16 cellular contexts compared by ENCODE assay signal in the genomic region with DNA sequence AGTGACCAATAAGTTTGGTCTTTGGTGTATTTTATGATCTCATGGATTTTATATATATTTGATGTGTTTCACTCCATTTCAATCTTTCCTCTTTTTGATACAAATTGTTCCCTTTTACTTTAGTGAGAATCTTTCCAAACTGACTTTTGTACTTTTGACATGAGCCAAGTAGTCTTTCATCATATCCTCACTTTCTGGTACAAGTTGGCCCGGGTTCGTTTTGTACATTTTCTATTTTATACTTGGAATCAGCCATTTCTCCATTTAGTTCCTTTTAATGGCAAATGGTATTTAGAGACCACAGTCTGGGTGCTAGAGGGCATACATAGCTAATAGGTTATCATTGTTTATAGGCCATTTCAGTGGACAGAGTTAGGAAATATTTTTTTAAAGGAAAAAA.
"Had no signal": no experiment of that assay in that cellular context is flagged by ENCODE, and none has a peak within 500 bp of the region (broad histone marks: within the 10 kb centered on the region; RNA-seq: fewer than 3 reads in every experiment).

No MANE protein-coding gene starts in this region.

- DNase-seq: activated CD4-positive, alpha-beta T cell treated with anti-CD3 and anti-CD28 coated beads, Interleukin-2, amount 10 ng/mL, durations not matched to agents 24 days and 14 days; activated CD4-positive, CD25-positive, alpha-beta regulatory T cell; activated CD8-positive, alpha-beta memory T cell treated with anti-CD3 and anti-CD28 coated beads, Interleukin-2, amount 50 U/mL, for 4 hours; activated CD8-positive, alpha-beta T cell treated with anti-CD3 and anti-CD28 coated beads, Interleukin-2, amount 10 ng/mL, durations not matched to agents 7 days and 5 days; activated effector memory CD4-positive, alpha-beta T cell treated with anti-CD3 and anti-CD28 coated beads, Interleukin-2, amount 50 U/mL, for 16 hours; activated T-cell treated with anti-CD3 and anti-CD28 coated beads, Interleukin-2, amount 50 U/mL, for 48 hours; amygdala; body of pancreas; effector CD8-positive, alpha-beta T cell; heart left ventricle; left cardiac atrium; midbrain; T-helper 17 cell had no signal

- H3K27me3 Mint-ChIP-seq: activated CD4-positive, alpha-beta T cell treated with anti-CD3 and anti-CD28 coated beads, Interleukin-2, amount 10 ng/mL, durations not matched to agents 24 days and 14 days; activated naive CD8-positive, alpha-beta T cell; central memory CD8-positive, alpha-beta T cell; T-helper 17 cell had no signal

- H3K27ac Mint-ChIP-seq: activated CD4-positive, alpha-beta T cell treated with anti-CD3 and anti-CD28 coated beads, Interleukin-2, amount 10 ng/mL, durations not matched to agents 24 days and 14 days; activated CD8-positive, alpha-beta T cell treated with anti-CD3 and anti-CD28 coated beads, Interleukin-2, amount 10 ng/mL, durations not matched to agents 7 days and 5 days; activated naive CD8-positive, alpha-beta T cell; T-helper 17 cell had no signal

- ATAC-seq: activated CD8-positive, alpha-beta T cell treated with anti-CD3 and anti-CD28 coated beads, Interleukin-2, amount 10 ng/mL, durations not matched to agents 7 days and 5 days; body of pancreas; heart left ventricle; left cardiac atrium; sciatic nerve; T-helper 17 cell had no signal

- H3K4me3 Mint-ChIP-seq: activated CD4-positive, alpha-beta T cell treated with anti-CD3 and anti-CD28 coated beads, Interleukin-2, amount 10 ng/mL, durations not matched to agents 24 days and 14 days; activated CD8-positive, alpha-beta T cell treated with anti-CD3 and anti-CD28 coated beads, Interleukin-2, amount 10 ng/mL, durations not matched to agents 7 days and 5 days; activated naive CD8-positive, alpha-beta T cell; central memory CD8-positive, alpha-beta T cell; T-helper 17 cell had no signal

- H3K4me1 Mint-ChIP-seq: activated CD4-positive, alpha-beta T cell treated with anti-CD3 and anti-CD28 coated beads, Interleukin-2, amount 10 ng/mL, durations not matched to agents 24 days and 14 days; T-helper 17 cell had no signal

- H3K9me3 Mint-ChIP-seq: activated CD4-positive, alpha-beta T cell treated with anti-CD3 and anti-CD28 coated beads, Interleukin-2, amount 10 ng/mL, durations not matched to agents 24 days and 14 days; central memory CD8-positive, alpha-beta T cell had no signal
